ENCODE assay signal across 14 cellular contexts in the genomic region with DNA sequence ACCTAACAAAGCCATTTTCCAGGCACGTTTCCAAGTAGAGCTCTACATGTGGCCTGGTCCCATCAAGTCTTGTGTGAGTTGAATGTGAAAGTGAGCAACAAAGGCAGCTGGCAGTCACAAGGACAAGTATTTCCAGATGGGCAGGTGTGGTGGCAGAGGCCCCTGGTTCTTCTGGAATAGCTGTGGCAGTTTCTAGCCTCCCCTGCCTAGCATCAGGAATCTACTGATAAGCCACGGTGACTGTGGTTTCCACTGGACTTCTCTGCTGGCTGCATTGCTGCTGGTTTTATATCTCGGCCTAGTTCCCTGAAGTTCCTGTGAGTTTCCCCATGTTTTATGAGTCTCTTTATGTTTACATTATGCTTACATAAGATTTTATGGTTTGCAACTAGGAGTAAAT.
DNase-seq lines count a peak whose midpoint lies in the region; ATAC-seq and TF ChIP-seq lines count a peak whose summit lies in the region.
"Had no signal": no experiment of that assay in that cellular context is flagged by ENCODE, and none has a peak within 500 bp of the region (broad histone marks: within the 10 kb centered on the region; RNA-seq: fewer than 3 reads in every experiment).

No MANE protein-coding gene starts in this region.

- no peaks in the 10 kb centered on the region for H3K36me3 Mint-ChIP-seq in Caco-2 (ENCODE audit: insufficient read depth, unreplicated experiment)
- H3K36me3 Mint-ChIP-seq: stimulated activated memory B cell treated with anti-CD40 and anti-IgM and Interleukin-4, amounts not matched to agents 10 μg/mL and 1 μg/mL and 100 μg/mL, for 72 hours had no signal

- H3K4me3 ChIP-seq in Caco-2 (ENCODE audit: low read depth, low read length) (no peak overlapping the region), Peyer's patch (no peak overlapping the region)
- H3K4me3 ChIP-seq: BLaER1 had no signal

- H3K27me3 ChIP-seq in Caco-2 (replicated peaks; ENCODE audit: control insufficient read depth, insufficient read depth, low read length) (no peaks in the 10 kb centered on the region), Peyer's patch (no peaks in the 10 kb centered on the region)
- H3K27me3 ChIP-seq: BLaER1 had no signal

- peak overlapping the region in 2 of 4 donors; percentile 60 to 61 for H3K27ac ChIP-seq in Peyer's patch
- H3K27ac ChIP-seq: BLaER1, parathyroid adenoma had no signal

- no peaks in the 10 kb centered on the region for H3K9me3 Mint-ChIP-seq in Caco-2 (ENCODE audit: unreplicated experiment)
- H3K9me3 Mint-ChIP-seq: stimulated activated memory B cell treated with anti-CD40 and anti-IgM and Interleukin-4, amounts not matched to agents 10 μg/mL and 1 μg/mL and 100 μg/mL, for 72 hours had no signal

- H3K9me3 ChIP-seq in Caco-2 = no peaks in the 10 kb centered on the region
- H3K9me3 ChIP-seq in Peyer's patch = no peaks in the 10 kb centered on the region
- H3K9me3 ChIP-seq: BLaER1 had no signal

- H3K36me3 ChIP-seq in Caco-2 (ENCODE audit: control insufficient read depth, insufficient read depth, low read length) (no peaks in the 10 kb centered on the region), Peyer's patch (no peaks in the 10 kb centered on the region)
- H3K36me3 ChIP-seq: BLaER1 had no signal

- BruUV-seq in Caco-2 (replicated peaks; lab: Mats Ljungman, UMichigan) = no TSS peak

- CTCF ChIA-PET in Caco-2 (lab: Charles Lee) = no interaction called here

- H3K4me1 ChIP-seq in Caco-2 (peaks cover 21% of the 10 kb centered on the region), Peyer's patch (peaks cover 0 to 14% (median 0%) of the 10 kb centered on the region in 4 donors)
- H3K4me1 ChIP-seq: parathyroid adenoma had no signal

- H3K27me3 Mint-ChIP-seq in Caco-2 (ENCODE audit: insufficient read depth, unreplicated experiment) = no peaks in the 10 kb centered on the region
- H3K27me3 Mint-ChIP-seq: stimulated activated memory B cell treated with anti-CD40 and anti-IgM and Interleukin-4, amounts not matched to agents 10 μg/mL and 1 μg/mL and 100 μg/mL, for 72 hours had no signal

- TF ChIP-seq CTCF in Caco-2 (IDR thresholded peaks at IDR 0.05; ENCODE audit: insufficient read depth in 1 of 2, low read depth in 1 of 2, low read length in 1 of 2, severe bottlenecking in 1 of 2, unreplicated experiment in 1 of 2) (no peak), Peyer's patch (IDR thresholded peaks at IDR 0.05) (no peak)

- H3K27ac Mint-ChIP-seq in Caco-2 (ENCODE audit: unreplicated experiment) = no peak overlapping the region
- H3K27ac Mint-ChIP-seq: stimulated activated memory B cell treated with anti-CD40 and anti-IgM and Interleukin-4, amounts not matched to agents 10 μg/mL and 1 μg/mL and 100 μg/mL, for 72 hours had no signal

- POLR2A ChIA-PET in Caco-2 (lab: Charles Lee) = no interaction called here

- H3K4me1 Mint-ChIP-seq in Caco-2 (ENCODE audit: low read depth, unreplicated experiment) = peaks cover 10% of the 10 kb centered on the region
- H3K4me1 Mint-ChIP-seq: stimulated activated memory B cell treated with anti-CD40 and anti-IgM and Interleukin-4, amounts not matched to agents 10 μg/mL and 1 μg/mL and 100 μg/mL, for 72 hours had no signal

- H3K4me3 Mint-ChIP-seq in Caco-2 (ENCODE audit: unreplicated experiment) = no peak overlapping the region
- H3K4me3 Mint-ChIP-seq: stimulated activated memory B cell treated with anti-CD40 and anti-IgM and Interleukin-4, amounts not matched to agents 10 μg/mL and 1 μg/mL and 100 μg/mL, for 72 hours had no signal

- intact Hi-C loops in Caco-2 (cut with micrococcal nuclease; ENCODE audit: unreplicated experiment) = loop anchor here (2.0 to 5.0 kb wide), 3 partner anchors 44 to 63 kb away; no protein-coding TSS in a partner anchor

- peak; percentile 46 to 74 for DNase-seq in Caco-2
- DNase-seq in M059J (ENCODE audit: low read depth) = peak; percentile 18
- peak in 2 of 3 donors; percentile 66 to 68 for DNase-seq in Peyer's patch
- DNase-seq in globus pallidus (ENCODE audit: low spot score) = peak; percentile 0
- DNase-seq in NK-92 treated with Interleukin-12 subunit alpha and Interleukin-12 subunit beta, amount 100 ng/mL, for 24 hours (lab: John Stamatoyannopoulos, UW) = no peak
- DNase-seq in NCI-H82 treated with DMSO at 0.1 percent for 48 hours (lab: John Stamatoyannopoulos, UW; ENCODE audit: unreplicated experiment) = no peak
- DNase-seq: activated CD4-positive, alpha-beta T cell treated with anti-CD3 and anti-CD28 coated beads for 48 hours; activated effector memory CD4-positive, alpha-beta T cell treated with Interleukin-2 at 50 U/mL for 16 hours; mammary epithelial cell had no signal

- no peak for ATAC-seq in HG03521 (IDR thresholded peaks at IDR 0.05; ENCODE audit: unreplicated experiment)
- no peak for ATAC-seq in HG02840 (IDR thresholded peaks at IDR 0.05; ENCODE audit: low FRiP score, unreplicated experiment)
- ATAC-seq: stimulated activated memory B cell treated with anti-CD40 and anti-IgM and Interleukin-4, amounts not matched to agents 10 μg/mL and 1 μg/mL and 100 μg/mL, for 72 hours had no signal

- TF ChIP-seq POLR2A in Peyer's patch (IDR thresholded peaks at IDR 0.05) = peak in 1 of 2 donors; percentile 17

Comparison
In these comparisons a context has a peak if more than half of its experiments do, and no peak if none do; other contexts are left out.
1. DNase-seq: peak in Caco-2 (2 of 2), M059J (single experiment), Peyer's patch (2 of 3) and globus pallidus (single experiment); none in NK-92 treated with Interleukin-12 subunit alpha and Interleukin-12 subunit beta, amount 100 ng/mL, for 24 hours (single experiment) and NCI-H82 treated with DMSO at 0.1 percent for 48 hours (single experiment).